Comparison of ENCODE assay signal across 8 cellular contexts in the genomic region with DNA sequence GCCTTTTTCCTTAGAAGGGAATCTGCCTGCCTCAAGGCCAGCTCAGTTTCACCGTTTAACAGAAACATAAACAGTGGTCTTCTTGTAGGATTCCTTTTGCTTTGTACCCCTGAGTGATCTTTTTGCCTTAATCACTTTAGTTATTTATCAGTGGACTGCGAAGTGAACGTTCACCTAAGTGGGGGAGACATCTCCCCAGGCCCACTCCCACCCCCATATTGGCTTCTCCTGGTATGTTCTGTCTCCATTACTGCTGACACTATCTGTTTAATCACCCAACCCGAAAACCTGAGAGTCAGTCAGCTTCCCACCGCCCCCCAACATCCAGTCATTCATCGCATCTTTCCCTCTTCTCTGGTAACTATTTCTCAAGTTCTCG. TPM values are rescaled to one million over a fixed set of nuclear protein-coding genes. Genes with fewer than 3 reads are reported as not detected.
A peak's percentile ranks its signal among the peaks of the same experiment; 100 is the strongest.
DNase-seq lines count a peak whose midpoint lies in the region; ATAC-seq, FAIRE-seq and TF ChIP-seq lines count a peak whose summit lies in the region.

No MANE protein-coding gene starts in this region.

- TF ChIP-seq CTCF in WERI-Rb-1 (IDR thresholded peaks at IDR 0.05; ENCODE audit: low read depth, low read length) (no peak), foreskin fibroblast (IDR thresholded peaks at IDR 0.05; ENCODE audit: low read depth, low read length) (no peak), thyroid gland (IDR thresholded peaks at IDR 0.05) (no peak)

- no peak for FAIRE-seq in small intestine (lab: Jason Lieb, UNC)

- intact Hi-C loops in thyroid gland (cut with DNase I): loop anchor here (10.0 kb wide), 1 partner anchor 82 kb away; no protein-coding TSS in a partner anchor

- TF ChIP-seq POLR2A in thyroid gland (IDR thresholded peaks at IDR 0.05): no peak

- WGBS in small intestine, 3 donors: 71 to 79% (median 73%) methylated on average over 7 of the region's 7 CpGs
- 72 to 77% methylated on average over 7 of the region's 7 CpGs for WGBS in thyroid gland, 2 donors

- no peaks in the 10 kb centered on the region for H3K9me3 Mint-ChIP-seq in activated T-cell treated with anti-CD3 and anti-CD28 coated beads, Interleukin-2, amount 50 U/mL, for 72 hours
- H3K9me3 Mint-ChIP-seq in stimulated activated naive B cell treated with anti-CD40 and anti-IgM and Interleukin-4, amounts not matched to agents 10 μg/mL and 1 μg/mL and 100 μg/mL, for 72 hours: no peaks in the 10 kb centered on the region

- peak overlapping the region; percentile 65 to 91 for H3K4me3 Mint-ChIP-seq in activated T-cell treated with anti-CD3 and anti-CD28 coated beads, Interleukin-2, amount 50 U/mL, for 72 hours
- peak overlapping the region; percentile 33 to 51 for H3K4me3 Mint-ChIP-seq in stimulated activated naive B cell treated with anti-CD40 and anti-IgM and Interleukin-4, amounts not matched to agents 10 μg/mL and 1 μg/mL and 100 μg/mL, for 72 hours

- peak overlapping the region; percentile 96 for H3K27ac ChIP-seq in WERI-Rb-1
- no peak overlapping the region for H3K27ac ChIP-seq in small intestine (ENCODE audit: low read depth in 1 of 2, low read length in 1 of 2)
- no peak overlapping the region for H3K27ac ChIP-seq in thyroid gland

- ATAC-seq in activated T-cell treated with anti-CD3 and anti-CD28 coated beads, Interleukin-2, amount 50 U/mL, for 72 hours (replicated peaks in 1 of 2): no peak
- no peak for ATAC-seq in stimulated activated naive B cell treated with anti-CD40 and anti-IgM and Interleukin-4, amounts not matched to agents 10 μg/mL and 1 μg/mL and 100 μg/mL, for 72 hours (replicated peaks)

- no peaks in the 10 kb centered on the region for H3K9me3 ChIP-seq in WERI-Rb-1 (ENCODE audit: severe bottlenecking)
- no peaks in the 10 kb centered on the region for H3K9me3 ChIP-seq in small intestine (ENCODE audit: control insufficient read depth, low read depth)
- H3K9me3 ChIP-seq in thyroid gland: no peaks in the 10 kb centered on the region

- H3K27me3 Mint-ChIP-seq in activated T-cell treated with anti-CD3 and anti-CD28 coated beads, Interleukin-2, amount 50 U/mL, for 72 hours (ENCODE audit: low read depth): no peaks in the 10 kb centered on the region
- no peaks in the 10 kb centered on the region for H3K27me3 Mint-ChIP-seq in stimulated activated naive B cell treated with anti-CD40 and anti-IgM and Interleukin-4, amounts not matched to agents 10 μg/mL and 1 μg/mL and 100 μg/mL, for 72 hours

- H3K4me3 ChIP-seq in WERI-Rb-1 (ENCODE audit: low read depth, low read length): peak overlapping the region; percentile 100
- peak overlapping the region; percentile 76 to 96 for H3K4me3 ChIP-seq in foreskin fibroblast (ENCODE audit: low read depth in 1 of 2, low read length in 2 of 2)
- no peak overlapping the region for H3K4me3 ChIP-seq in small intestine (ENCODE audit: low read depth in 1 of 2, low read length in 2 of 2)
- no peak overlapping the region for H3K4me3 ChIP-seq in thyroid gland (replicated peaks in 1 of 3)

- H3K27ac Mint-ChIP-seq in activated T-cell treated with anti-CD3 and anti-CD28 coated beads, Interleukin-2, amount 50 U/mL, for 72 hours: no peak overlapping the region
- H3K27ac Mint-ChIP-seq in stimulated activated naive B cell treated with anti-CD40 and anti-IgM and Interleukin-4, amounts not matched to agents 10 μg/mL and 1 μg/mL and 100 μg/mL, for 72 hours: no peak overlapping the region

- H3K36me3 ChIP-seq in WERI-Rb-1: peaks cover 61% of the 10 kb centered on the region
- H3K36me3 ChIP-seq in small intestine (ENCODE audit: control insufficient read depth in 2 of 2, insufficient read depth in 2 of 2, low read length in 2 of 2): peaks cover 0 to 4% of the 10 kb centered on the region in 2 donors
- H3K36me3 ChIP-seq in thyroid gland: peaks cover 0 to 3% of the 10 kb centered on the region in 2 donors

- peaks cover 63% of the 10 kb centered on the region for H3K4me1 Mint-ChIP-seq in activated T-cell treated with anti-CD3 and anti-CD28 coated beads, Interleukin-2, amount 50 U/mL, for 72 hours (ENCODE audit: low read depth)
- H3K4me1 Mint-ChIP-seq in stimulated activated naive B cell treated with anti-CD40 and anti-IgM and Interleukin-4, amounts not matched to agents 10 μg/mL and 1 μg/mL and 100 μg/mL, for 72 hours: peaks cover 27 to 37% of the 10 kb centered on the region in 2 donors

- no peak for DNase-seq in activated T-cell treated with anti-CD3 and anti-CD28 coated beads, Interleukin-2, amount 50 U/mL, for 72 hours
- DNase-seq in activated T-cell treated with anti-CD3 and anti-CD28 coated beads for 4 hours (no peak), WERI-Rb-1 (no peak), foreskin fibroblast (no peak), NCI-H1436 treated with DMSO at 0.1 percent for 48 hours (lab: John Stamatoyannopoulos, UW) (no peak), small intestine (no peak), thyroid gland (no peak)
- DNase-seq in stimulated activated naive B cell treated with anti-CD40 and anti-IgM and Interleukin-4, amounts not matched to agents 10 μg/mL and 1 μg/mL and 100 μg/mL, for 72 hours: no peak

- H3K4me1 ChIP-seq in small intestine (ENCODE audit: control insufficient read depth in 2 of 2, insufficient read depth in 1 of 2, low read depth in 1 of 2, low read length in 1 of 2): peaks cover 2 to 8% of the 10 kb centered on the region in 2 donors
- H3K4me1 ChIP-seq in thyroid gland: peaks cover 18 to 24% of the 10 kb centered on the region in 2 donors

- peaks cover 8 to 37% of the 10 kb centered on the region in 2 donors for H3K36me3 Mint-ChIP-seq in activated T-cell treated with anti-CD3 and anti-CD28 coated beads, Interleukin-2, amount 50 U/mL, for 72 hours (ENCODE audit: insufficient read depth in 2 of 2)
- peaks cover 31 to 38% of the 10 kb centered on the region in 2 donors for H3K36me3 Mint-ChIP-seq in stimulated activated naive B cell treated with anti-CD40 and anti-IgM and Interleukin-4, amounts not matched to agents 10 μg/mL and 1 μg/mL and 100 μg/mL, for 72 hours

- H3K27me3 ChIP-seq in WERI-Rb-1 (ENCODE audit: insufficient read depth, low read depth, severe bottlenecking) (no peaks in the 10 kb centered on the region), small intestine (ENCODE audit: control insufficient read depth in 2 of 2, insufficient read depth in 2 of 2, low read length in 2 of 2) (no peaks in the 10 kb centered on the region), thyroid gland (no peaks in the 10 kb centered on the region)

RNA-seq across cellular contexts. Expression of a gene that starts 1.4 kb away (rescaled TPM):
- 10 to 100 TPM; 25.3 to 36.8 TPM for total RNA-seq in activated T-cell treated with anti-CD3 and anti-CD28 coated beads, Interleukin-2, amount 50 U/mL, for 72 hours
- 10 to 100 TPM in 1 of 3 donors, 1 to 10 TPM in 2; 1.4 to 10.0 (median 5.8) TPM for polyA plus RNA-seq in small intestine
- total RNA-seq in thyroid gland: 10 to 100 TPM in 1 of 4 donors, 1 to 10 TPM in 3; 4.8 to 10.3 (median 8.8) TPM

RNA-seq across cellular contexts. Expression of a gene that starts 1.6 kb away (rescaled TPM):
- 10 to 100 TPM; 15.8 to 17.6 TPM for total RNA-seq in activated T-cell treated with anti-CD3 and anti-CD28 coated beads, Interleukin-2, amount 50 U/mL, for 72 hours
- polyA plus RNA-seq in small intestine: 1 to 10 TPM; 1.6 to 4.7 (median 2.2) TPM
- total RNA-seq in thyroid gland: 10 to 100 TPM; 18.1 to 23.5 (median 19.4) TPM

Comparison
In these comparisons a context has a peak if more than half of its experiments do, and no peak if none do; other contexts are left out.
1. H3K4me3 ChIP-seq: peak in WERI-Rb-1 (single experiment) and foreskin fibroblast (2 of 2); none in small intestine (0 of 2) and thyroid gland (0 of 3).